ENCODE assay signal across 22 cellular contexts in genomic region chr20:61949363-61949713, GRCh38.
"Had no signal": no experiment of that assay in that cellular context is flagged by ENCODE, and none has a peak within 500 bp of the region (broad histone marks: within the 10 kb centered on the region; RNA-seq: fewer than 3 reads in every experiment).

No MANE protein-coding gene starts in this region.

- DNase-seq: activated CD4-positive, alpha-beta T cell treated with anti-CD3 and anti-CD28 coated beads, Interleukin-2, amount 10 ng/mL, durations not matched to agents 24 days and 14 days; activated CD8-positive, alpha-beta T cell treated with anti-CD3 and anti-CD28 coated beads for 36 hours; activated naive CD8-positive, alpha-beta T cell treated with anti-CD3 and anti-CD28 coated beads, Interleukin-2, amount 50 U/mL, for 24 hours; activated T-cell treated with anti-CD3 and anti-CD28 coated beads, Interleukin-2, amount 50 U/mL, for 1 hour; anterior cingulate cortex; brain microvascular endothelial cell; cortex of kidney; erythroblast; foreskin melanocyte; glutamatergic neuron; hypothalamus; islet precursor cell; mesenchymal stem cell; stimulated activated naive CD4-positive, alpha-beta T cell treated with Interleukin-2 at 50 U/mL for 16 hours; transverse colon had no signal

- H3K4me3 ChIP-seq: left lung, neural progenitor cell, ovary, transverse colon had no signal

- FAIRE-seq: endometrium, TTC549 had no signal

- H3K36me3 ChIP-seq: brain microvascular endothelial cell, left lung, neural progenitor cell, ovary, transverse colon had no signal

- H3K27ac ChIP-seq: brain microvascular endothelial cell, left lung, neural progenitor cell, ovary, transverse colon had no signal

- H3K4me1 ChIP-seq: left lung, neural progenitor cell, transverse colon had no signal

- H2AFZ ChIP-seq: neural progenitor cell had no signal

- H3K27me3 ChIP-seq: brain microvascular endothelial cell, neural progenitor cell, ovary had no signal

- H3K9me3 ChIP-seq: left lung, ovary, transverse colon had no signal

- H3K4me2 ChIP-seq: neural progenitor cell had no signal

- H3K9ac ChIP-seq: neural progenitor cell had no signal

- ATAC-seq: activated CD8-positive, alpha-beta T cell treated with anti-CD3 and anti-CD28 coated beads for 36 hours; activated naive CD8-positive, alpha-beta T cell treated with anti-CD3 and anti-CD28 coated beads, Interleukin-2, amount 50 U/mL, for 24 hours; activated T-helper 17 cell treated with anti-CD3 and anti-CD28 coated beads, Interleukin-2, amount 50 U/mL, for 72 hours; left lung; naive thymus-derived CD4-positive, alpha-beta T cell had no signal
